ENCODE assay signal across 15 cellular contexts in genomic region chr10:13837966-13838365, GRCh38.
DNase-seq lines count a peak whose midpoint lies in the region; ATAC-seq and TF ChIP-seq lines count a peak whose summit lies in the region.
"Had no signal": no experiment of that assay in that cellular context is flagged by ENCODE, and none has a peak within 500 bp of the region (broad histone marks: within the 10 kb centered on the region; RNA-seq: fewer than 3 reads in every experiment).

No MANE protein-coding gene starts in this region.

- intact Hi-C loops in IMR-90 (cut with micrococcal nuclease): no loop called here
- intact Hi-C loops in esophagus muscularis mucosa (cut with DNase I): loop anchor here (5.0 kb wide), 1 partner anchor 54 kb away; no protein-coding TSS in a partner anchor
- intact Hi-C loops in Caco-2 (cut with micrococcal nuclease; ENCODE audit: unreplicated experiment): no loop called here

- H3K4me2 ChIP-seq in H9 (ENCODE audit: insufficient read depth, insufficient read length, low read length): no peak overlapping the region
- no peak overlapping the region for H3K4me2 ChIP-seq in IMR-90 (ENCODE audit: low read depth, low read length)
- H3K4me2 ChIP-seq: KMS-11 had no signal

- in situ Hi-C loops in IMR-90 (cut with MboI; ENCODE audit: low sequenced_read_pairs): no loop called here

- H3K4me1 Mint-ChIP-seq in H9 (peaks cover 16 to 28% of the 10 kb centered on the region in 2 experiments), Caco-2 (ENCODE audit: low read depth, unreplicated experiment) (no peaks in the 10 kb centered on the region)
- no peaks in the 10 kb centered on the region for H3K4me1 Mint-ChIP-seq in activated naive CD8-positive, alpha-beta T cell treated with anti-CD3 and anti-CD28 coated beads, Interleukin-2, amount 50 U/mL, for 24 hours
- H3K4me1 Mint-ChIP-seq: CD8-positive, alpha-beta memory T cell had no signal

- H2BK12ac ChIP-seq in H9 (ENCODE audit: insufficient read length, low read depth, low read length): no peak overlapping the region

- H3K23ac ChIP-seq in H9 (ENCODE audit: insufficient read length, low read depth, low read length) (no peak overlapping the region), IMR-90 (ENCODE audit: low read depth, low read length) (peak overlapping the region; percentile 52; the same call in 1 of the 2 replicates)

- H3K79me1 ChIP-seq in H9 (ENCODE audit: insufficient read depth, low read depth, low read length, poor library complexity, severe bottlenecking) (no peaks in the 10 kb centered on the region), IMR-90 (ENCODE audit: low read depth in 1 of 2, low read length in 2 of 2) (peaks cover 24 to 74% of the 10 kb centered on the region in 2 experiments)

- H2BK120ac ChIP-seq in H9 (ENCODE audit: low read depth, low read length, poor library complexity, severe bottlenecking): no peak overlapping the region
- H2BK120ac ChIP-seq in IMR-90 (ENCODE audit: low read depth, low read length): no peak overlapping the region; the same call in 1 of the 2 replicates

- no peak overlapping the region for H3K9ac ChIP-seq in H9 (ENCODE audit: extremely low read depth, insufficient read length, low read length)
- no peak overlapping the region for H3K9ac ChIP-seq in IMR-90 (ENCODE audit: low read depth, low read length)
- H3K9ac ChIP-seq in skeletal muscle tissue (ENCODE audit: low read depth in 1 of 3, low read length in 3 of 3): no peak overlapping the region
- H3K9ac ChIP-seq: BLaER1 treated with 17β-estradiol and CSF1 and Interleukin-3, amounts not matched to agents 10 nM and 100 nM; GM23248; KMS-11 had no signal

- H2BK15ac ChIP-seq in H9 (ENCODE audit: low read depth, low read length): no peak overlapping the region
- H2BK15ac ChIP-seq in IMR-90 (ENCODE audit: low read depth, low read length): 0 out of 3 replicates have a peak overlapping the region, but pooled peaks have one; percentile 12

- H3K4ac ChIP-seq in H9 (ENCODE audit: low read depth, low read length): no peak overlapping the region
- H3K4ac ChIP-seq in IMR-90 (ENCODE audit: low read depth, low read length): peak overlapping the region; percentile 51; the same call in 1 of the 2 replicates

- H3K18ac ChIP-seq in H9 (ENCODE audit: insufficient read length, low read depth, low read length) (no peak overlapping the region), IMR-90 (ENCODE audit: low read depth, low read length) (no peak overlapping the region)

- H4K5ac ChIP-seq in H9 (ENCODE audit: insufficient read length, low read depth, low read length): no peak overlapping the region
- H4K5ac ChIP-seq in IMR-90 (ENCODE audit: low read depth, low read length): no peak overlapping the region

- H3K9me3 Mint-ChIP-seq in H9: peaks cover 17% of the 10 kb centered on the region in 2 experiments
- H3K9me3 Mint-ChIP-seq in activated naive CD8-positive, alpha-beta T cell treated with anti-CD3 and anti-CD28 coated beads, Interleukin-2, amount 50 U/mL, for 24 hours: peaks cover 17% of the 10 kb centered on the region
- peaks cover 10% of the 10 kb centered on the region for H3K9me3 Mint-ChIP-seq in Caco-2 (ENCODE audit: unreplicated experiment)

- H3K27ac ChIP-seq in H9 (ENCODE audit: insufficient read length, low read depth, low read length) (no peak overlapping the region), IMR-90 (ENCODE audit: insufficient read depth, low read length) (no peak overlapping the region), esophagus muscularis mucosa (replicated peaks in 1 of 4) (peak overlapping the region in 3 of 4 donors; percentile 34 to 74 (median 44)), skeletal muscle tissue (ENCODE audit: low read depth, low read length) (peak overlapping the region; percentile 58)
- H3K27ac ChIP-seq: BLaER1 treated with 17β-estradiol and CSF1 and Interleukin-3, amounts not matched to agents 10 nM and 100 nM; GM23248; KMS-11 had no signal

- no peak overlapping the region for H3K4me3 Mint-ChIP-seq in H9
- no peak overlapping the region for H3K4me3 Mint-ChIP-seq in activated naive CD8-positive, alpha-beta T cell treated with anti-CD3 and anti-CD28 coated beads, Interleukin-2, amount 50 U/mL, for 24 hours
- no peak overlapping the region for H3K4me3 Mint-ChIP-seq in Caco-2 (ENCODE audit: unreplicated experiment)
- H3K4me3 Mint-ChIP-seq: CD8-positive, alpha-beta memory T cell had no signal

- TF ChIP-seq POLR2A in IMR-90 (IDR thresholded peaks at IDR 0.05; ENCODE audit: low read depth, low read length) (no peak), esophagus muscularis mucosa (IDR thresholded peaks at IDR 0.05; ENCODE audit: low read depth) (no peak)

- POLR2A ChIA-PET in IMR-90 (lab: Charles Lee; ENCODE audit: unreplicated experiment): no interaction called here
- POLR2A ChIA-PET in Caco-2 (lab: Charles Lee): no interaction called here

- H2BK20ac ChIP-seq in H9 (ENCODE audit: low read depth, low read length, poor library complexity, severe bottlenecking) (no peak overlapping the region), IMR-90 (ENCODE audit: low read depth, low read length) (no peak overlapping the region)

- no peak overlapping the region for H2AK5ac ChIP-seq in H9 (ENCODE audit: insufficient read length, low read length)
- no peak overlapping the region for H2AK5ac ChIP-seq in IMR-90 (ENCODE audit: low read depth, low read length)

- peak overlapping the region in 1 of 3 experiments; percentile 20; a peak in 1 of 7 replicates for H3K27ac Mint-ChIP-seq in H9
- no peak overlapping the region for H3K27ac Mint-ChIP-seq in activated naive CD8-positive, alpha-beta T cell treated with anti-CD3 and anti-CD28 coated beads, Interleukin-2, amount 50 U/mL, for 24 hours
- H3K27ac Mint-ChIP-seq in Caco-2 (ENCODE audit: unreplicated experiment): no peak overlapping the region

- no peak for TF ChIP-seq RAD21 in IMR-90 (IDR thresholded peaks at IDR 0.05; ENCODE audit: low read length)

- H3K27me3 Mint-ChIP-seq in H9 (ENCODE audit: low read depth) (no peaks in the 10 kb centered on the region), Caco-2 (ENCODE audit: insufficient read depth, unreplicated experiment) (no peaks in the 10 kb centered on the region)
- H3K27me3 Mint-ChIP-seq in activated naive CD8-positive, alpha-beta T cell treated with anti-CD3 and anti-CD28 coated beads, Interleukin-2, amount 50 U/mL, for 24 hours: no peaks in the 10 kb centered on the region
- H3K27me3 Mint-ChIP-seq: CD8-positive, alpha-beta memory T cell had no signal

- no peak for TF ChIP-seq CTCF in H9 (conservative IDR thresholded peaks at IDR 0.05)
- no peak for TF ChIP-seq CTCF in IMR-90 (conservative IDR thresholded peaks at IDR 0.05; ENCODE audit: low read depth, low read length)
- TF ChIP-seq CTCF in esophagus muscularis mucosa (IDR thresholded peaks at IDR 0.05): no peak
- no peak for TF ChIP-seq CTCF in Caco-2 (IDR thresholded peaks at IDR 0.05; ENCODE audit: insufficient read depth in 1 of 2, low read depth in 1 of 2, low read length in 1 of 2, severe bottlenecking in 1 of 2, unreplicated experiment in 1 of 2)

- peaks cover 24% of the 10 kb centered on the region for H3K9me1 ChIP-seq in IMR-90 (ENCODE audit: insufficient read depth, low read length)

- H3K9me3 ChIP-seq in H9 (ENCODE audit: control insufficient read depth, low read depth, low read length) (peaks cover 12% of the 10 kb centered on the region), IMR-90 (ENCODE audit: control insufficient read depth, insufficient read depth, low read length) (no peaks in the 10 kb centered on the region), esophagus muscularis mucosa (no peaks in the 10 kb centered on the region), skeletal muscle tissue (ENCODE audit: control insufficient read depth in 3 of 3, low read length in 3 of 3) (no peaks in the 10 kb centered on the region), Caco-2 (peaks cover 5% of the 10 kb centered on the region)

- CTCF ChIA-PET in IMR-90 (lab: Yijun Ruan, JAX) (no interaction called here), Caco-2 (lab: Charles Lee) (interaction anchor here (0.6 kb wide), 2 partner anchors 404 to 1331 kb away, joined by 3 read pairs; no protein-coding TSS in a partner anchor)

- H4K20me1 ChIP-seq in H9 (ENCODE audit: control insufficient read depth, insufficient read depth, insufficient read length) (no peaks in the 10 kb centered on the region), IMR-90 (ENCODE audit: insufficient read depth, low read length) (no peaks in the 10 kb centered on the region; the same call in 1 of the 2 replicates)
- H4K20me1 ChIP-seq: BLaER1 treated with 17β-estradiol and CSF1 and Interleukin-3, amounts not matched to agents 10 nM and 100 nM had no signal

- H3K14ac ChIP-seq in H9 (ENCODE audit: insufficient read depth, low read length) (no peak overlapping the region), IMR-90 (replicated peaks; ENCODE audit: low read depth, low read length) (peak overlapping the region; percentile 71)

- H4K91ac ChIP-seq in H9 (ENCODE audit: insufficient read length, low read depth, low read length) (no peak overlapping the region), IMR-90 (ENCODE audit: insufficient read depth, low read depth, low read length) (no peak overlapping the region; the same call in 1 of the 2 replicates)

- H3K4me1 ChIP-seq in H9 (ENCODE audit: insufficient read depth, low read length) (peaks cover 6% of the 10 kb centered on the region; the same call in 1 of the 2 replicates), IMR-90 (ENCODE audit: control insufficient read depth, insufficient read depth, low read length) (peaks cover 20% of the 10 kb centered on the region), esophagus muscularis mucosa (peaks cover 55 to 76% (median 70%) of the 10 kb centered on the region in 4 donors), skeletal muscle tissue (ENCODE audit: control insufficient read depth in 3 of 3, insufficient read depth in 3 of 3, low read length in 3 of 3) (peaks cover 19 to 34% (median 34%) of the 10 kb centered on the region in 3 donors), Caco-2 (no peaks in the 10 kb centered on the region)

- no peak for TF ChIP-seq EP300 in esophagus muscularis mucosa (IDR thresholded peaks at IDR 0.05)

- ATAC-seq in IMR-90 (ENCODE audit: low read depth): no peak
- no peak for ATAC-seq in activated naive CD8-positive, alpha-beta T cell treated with anti-CD3 and anti-CD28 coated beads, Interleukin-2, amount 50 U/mL, for 24 hours

- dilution Hi-C loops in IMR-90 (cut with HindIII; ENCODE audit: low sequenced_read_pairs, unreplicated experiment): no loop called here

- no peaks in the 10 kb centered on the region for H3K79me2 ChIP-seq in H9 (ENCODE audit: insufficient read depth, low read length)

- H3K27me3 ChIP-seq in H9 (ENCODE audit: insufficient read depth, low read length) (no peaks in the 10 kb centered on the region), IMR-90 (ENCODE audit: control insufficient read depth, insufficient read depth, low read length) (no peaks in the 10 kb centered on the region), esophagus muscularis mucosa (no peaks in the 10 kb centered on the region), skeletal muscle tissue (ENCODE audit: control insufficient read depth in 3 of 3, insufficient read depth in 3 of 3, low read length in 3 of 3) (no peaks in the 10 kb centered on the region), Caco-2 (replicated peaks; ENCODE audit: control insufficient read depth, insufficient read depth, low read length) (no peaks in the 10 kb centered on the region)
- H3K27me3 ChIP-seq: BLaER1 treated with 17β-estradiol and CSF1 and Interleukin-3, amounts not matched to agents 10 nM and 100 nM had no signal

- H2AFZ ChIP-seq in H9 (ENCODE audit: low read length) (no peak overlapping the region), IMR-90 (replicated peaks; ENCODE audit: low read length, poor library complexity) (no peak overlapping the region)
- H2AFZ ChIP-seq: GM23248 had no signal

- DNase-seq in H9: no peak
- DNase-seq in IMR-90: no peak
- no peak for DNase-seq in esophagus muscularis mucosa (ENCODE audit: extremely low spot score)
- DNase-seq in NCI-H524 treated with DMSO at 0.1 percent for 48 hours (lab: John Stamatoyannopoulos, UW): no peak
- no peak for DNase-seq in activated naive CD8-positive, alpha-beta T cell treated with anti-CD3 and anti-CD28 coated beads, Interleukin-2, amount 50 U/mL, for 24 hours
- DNase-seq in Caco-2: no peak
- DNase-seq: CD8-positive, alpha-beta memory T cell; NCI-H1417 treated with DMSO at 0.1 percent for 48 hours; NCI-H1930; NCI-H345; NCI-H526 had no signal

- H3K36me3 ChIP-seq in IMR-90 (ENCODE audit: control insufficient read depth, insufficient read depth, low read length): no peaks in the 10 kb centered on the region
- H3K36me3 ChIP-seq in esophagus muscularis mucosa: no peaks in the 10 kb centered on the region
- no peaks in the 10 kb centered on the region for H3K36me3 ChIP-seq in skeletal muscle tissue (ENCODE audit: control insufficient read depth in 3 of 3, insufficient read depth in 3 of 3, low read length in 3 of 3)
- H3K36me3 ChIP-seq in Caco-2 (ENCODE audit: control insufficient read depth, insufficient read depth, low read length): no peaks in the 10 kb centered on the region
- H3K36me3 ChIP-seq: BLaER1 treated with 17β-estradiol and CSF1 and Interleukin-3, amounts not matched to agents 10 nM and 100 nM had no signal

- no peak overlapping the region for H2BK5ac ChIP-seq in H9 (ENCODE audit: insufficient read length, low read length)
- no peak overlapping the region for H2BK5ac ChIP-seq in IMR-90 (ENCODE audit: low read depth, low read length, poor library complexity, severe bottlenecking)

- H3K23me2 ChIP-seq in H9 (ENCODE audit: insufficient read length, low read depth, low read length, poor library complexity, severe bottlenecking): no peaks in the 10 kb centered on the region

- no CpG with 5 or more reads among the region's 3 CpGs for WGBS in H9 (ENCODE audit: extremely low coverage, insufficient read length, low lambda C conversion rate)
- WGBS in IMR-90 (ENCODE audit: extremely low coverage in 2 of 2, insufficient read length in 1 of 2), 2 experiments: no CpG with 5 or more reads among the region's 3 CpGs
- 94% methylated on average over 3 of the region's 3 CpGs for WGBS in esophagus muscularis mucosa

- H3K36me3 Mint-ChIP-seq in H9 (ENCODE audit: insufficient read depth in 1 of 3, low read depth in 3 of 3) (peaks cover 16 to 24% (median 19%) of the 10 kb centered on the region in 3 experiments), Caco-2 (ENCODE audit: insufficient read depth, unreplicated experiment) (no peaks in the 10 kb centered on the region)
- H3K36me3 Mint-ChIP-seq in activated naive CD8-positive, alpha-beta T cell treated with anti-CD3 and anti-CD28 coated beads, Interleukin-2, amount 50 U/mL, for 24 hours (ENCODE audit: low read depth): no peaks in the 10 kb centered on the region

- H3K56ac ChIP-seq in H9 (ENCODE audit: insufficient read length, low read depth, low read length): no peak overlapping the region
- H3K56ac ChIP-seq in IMR-90 (ENCODE audit: extremely low read depth, insufficient read depth, low read length): no peak overlapping the region

- no peak overlapping the region for H4K8ac ChIP-seq in H9 (replicated peaks; ENCODE audit: insufficient read length, low read depth, low read length)
- H4K8ac ChIP-seq in IMR-90 (ENCODE audit: low read depth in 2 of 2, low read length in 2 of 2): no peak overlapping the region; a peak in 1 of 4 replicates

- no peak overlapping the region for H2AK9ac ChIP-seq in IMR-90 (replicated peaks; ENCODE audit: low read depth, low read length, poor library complexity)

- BruUV-seq in IMR-90 (replicated peaks; lab: Mats Ljungman, UMichigan): no TSS peak
- no TSS peak for BruUV-seq in Caco-2 (replicated peaks; lab: Mats Ljungman, UMichigan)

- peak overlapping the region; percentile 9 for H3T11ph ChIP-seq in H9 (ENCODE audit: low read length)

- H3K4me3 ChIP-seq in IMR-90 (ENCODE audit: insufficient read depth, low read depth, low read length) (no peak overlapping the region), esophagus muscularis mucosa (no peak overlapping the region), skeletal muscle tissue (ENCODE audit: low read length in 3 of 3) (no peak overlapping the region), Caco-2 (ENCODE audit: low read depth, low read length) (no peak overlapping the region)
- H3K4me3 ChIP-seq: BLaER1 treated with 17β-estradiol and CSF1 and Interleukin-3, amounts not matched to agents 10 nM and 100 nM; GM23248 had no signal

Comparison
In these comparisons a context has a peak if more than half of its experiments do, and no peak if none do; other contexts are left out.
1. H3K27ac ChIP-seq: peak in esophagus muscularis mucosa (3 of 4) and skeletal muscle tissue (single experiment); none in H9 (single experiment) and IMR-90 (single experiment).